Comparison of ENCODE assay signal across 21 cellular contexts in genomic region chr3:54712539-54712938, GRCh38.
"Had no signal": no experiment of that assay in that cellular context is flagged by ENCODE, and none has a peak within 500 bp of the region (broad histone marks: within the 10 kb centered on the region; RNA-seq: fewer than 3 reads in every experiment).

No MANE protein-coding gene starts in this region.

- H3K27me3 ChIP-seq: neutrophil, sigmoid colon, upper lobe of left lung, vagina had no signal

- H3K36me3 ChIP-seq: neutrophil, sigmoid colon, upper lobe of left lung, vagina had no signal

- H3K4me1 ChIP-seq: sigmoid colon, upper lobe of left lung, vagina had no signal

- ATAC-seq: activated CD4-positive, alpha-beta T cell treated with anti-CD3 and anti-CD28 coated beads for 36 hours; activated CD8-positive, alpha-beta memory T cell treated with anti-CD3 and anti-CD28 coated beads, Interleukin-2, amount 10 ng/mL, durations not matched to agents 7 days and 5 days; activated CD8-positive, alpha-beta T cell treated with anti-CD3 and anti-CD28 coated beads, Interleukin-2, amount 10 ng/mL, durations not matched to agents 7 days and 5 days; activated naive CD8-positive, alpha-beta T cell treated with anti-CD3 and anti-CD28 coated beads, Interleukin-2, amount 50 U/mL, for 24 hours; stimulated activated effector memory CD8-positive, alpha-beta T cell treated with anti-CD3 and anti-CD28 coated beads, Interleukin-12 subunit alpha, Interleukin-12 subunit beta, amount 100 ng/mL, for 72 hours had no signal

- H3K9me3 ChIP-seq: neutrophil, sigmoid colon, upper lobe of left lung, vagina had no signal

- DNase-seq: activated CD4-positive, alpha-beta T cell treated with anti-CD3 and anti-CD28 coated beads for 36 hours; activated CD4-positive, CD25-positive, alpha-beta regulatory T cell; activated CD8-positive, alpha-beta memory T cell treated with anti-CD3 and anti-CD28 coated beads, Interleukin-2, amount 10 ng/mL, durations not matched to agents 7 days and 5 days; activated CD8-positive, alpha-beta T cell treated with anti-CD3 and anti-CD28 coated beads, Interleukin-2, amount 10 ng/mL, durations not matched to agents 7 days and 5 days; activated naive CD8-positive, alpha-beta T cell treated with anti-CD3 and anti-CD28 coated beads, Interleukin-2, amount 50 U/mL, for 24 hours; activated T-cell treated with anti-CD3 and anti-CD28 coated beads, Interleukin-2, amount 50 U/mL, for 48 hours; amygdala; dermis blood vessel endothelial cell; effector CD4-positive, alpha-beta T cell; foreskin melanocyte; kidney glomerular epithelial cell; naive B cell; nephron progenitor cell; sigmoid colon; stimulated activated CD4-positive, alpha-beta T cell treated with anti-CD3 and anti-CD28 coated beads, Interleukin-4, amount 100 ng/mL, for 24 hours; substantia nigra; upper lobe of left lung had no signal

- H3K4me3 ChIP-seq: sigmoid colon, upper lobe of left lung, vagina had no signal

- H3K27ac ChIP-seq: epithelial cell of prostate, neutrophil, sigmoid colon, upper lobe of left lung, vagina had no signal
